ENCODE assay signal across 3 cellular contexts in genomic region chr17:68456529-68457167, GRCh38.
TF ChIP-seq lines count a peak whose summit lies in the region.

No MANE protein-coding gene starts in this region.

TF ChIP-seq in HCT116, 20 proteins besides CTCF, POLR2A, EP300 and RAD21 (continues in another document):
- TF ChIP-seq EGR1 (IDR thresholded peaks at IDR 0.05; ENCODE audit: low read depth) = no peak
- TF ChIP-seq SRF (IDR thresholded peaks at IDR 0.05; ENCODE audit: low read depth) = no peak
- no peak for TF ChIP-seq CEBPB (IDR thresholded peaks at IDR 0.05; ENCODE audit: low read depth)
- no peak for TF ChIP-seq SIN3A (IDR thresholded peaks at IDR 0.05; ENCODE audit: low read depth)
- peak; percentile 36 for TF ChIP-seq TCF7L2 (IDR thresholded peaks at IDR 0.05; ENCODE audit: borderline replicate concordance, extremely low read depth, insufficient read depth, insufficient read length)
- peak; percentile 70 for TF ChIP-seq POLR2AphosphoS5 (IDR thresholded peaks at IDR 0.05; ENCODE audit: low read depth, low read length)
- no peak for TF ChIP-seq JUND (IDR thresholded peaks at IDR 0.05)
- TF ChIP-seq MAX (IDR thresholded peaks at IDR 0.05) = peak; percentile 61; the same call in 1 of the 2 replicates
- no peak for TF ChIP-seq EZH2phosphoT487 (IDR thresholded peaks at IDR 0.05; ENCODE audit: borderline replicate concordance)
- TF ChIP-seq ATF3 (IDR thresholded peaks at IDR 0.05) = no peak
- no peak for TF ChIP-seq CBX3 (IDR thresholded peaks at IDR 0.05; ENCODE audit: low read depth)
- no peak for TF ChIP-seq FOSL1 (IDR thresholded peaks at IDR 0.05; ENCODE audit: low read depth)
- no peak for TF ChIP-seq ZNF274 (IDR thresholded peaks at IDR 0.05; ENCODE audit: low read depth, low read length)
- TF ChIP-seq EZH2 (IDR thresholded peaks at IDR 0.05) = no peak
- TF ChIP-seq REST (IDR thresholded peaks at IDR 0.05; ENCODE audit: low read depth) = no peak
- TF ChIP-seq YY1 (IDR thresholded peaks at IDR 0.05; ENCODE audit: extremely low read depth, insufficient replicate concordance, low read depth, low read length) = no peak
- TF ChIP-seq SP1 (IDR thresholded peaks at IDR 0.05; ENCODE audit: low read depth) = no peak; the same call in 1 of the 2 replicates

TF ChIP-seq in SK-N-SH treated with all-trans-retinoic acid at 6 μM for 48 hours, 23 proteins besides CTCF, POLR2A, EP300 and RAD21:
- TF ChIP-seq ZNF565 (CRISPR knock-in tag; conservative IDR thresholded peaks at IDR 0.05; ENCODE audit: low read depth) (no peak), TCF4 (CRISPR knock-in tag; IDR thresholded peaks at IDR 0.05; ENCODE audit: borderline replicate concordance) (no peak), ARNTL (CRISPR knock-in tag; IDR thresholded peaks at IDR 0.05; ENCODE audit: borderline replicate concordance, low read depth) (no peak), ZNF70 (CRISPR knock-in tag; IDR thresholded peaks at IDR 0.05) (no peak), ZFP30 (CRISPR knock-in tag; IDR thresholded peaks at IDR 0.05) (no peak), PPARA (CRISPR knock-in tag; IDR thresholded peaks at IDR 0.05; ENCODE audit: borderline replicate concordance) (no peak), CSRNP3 (CRISPR knock-in tag; IDR thresholded peaks at IDR 0.05) (no peak)

TF ChIP-seq in H1, 55 proteins besides CTCF, POLR2A, EP300 and RAD21:
- TF ChIP-seq E2F6 (IDR thresholded peaks at IDR 0.05) = peak; percentile 82
- no peak for TF ChIP-seq BRCA1 (IDR thresholded peaks at IDR 0.05; ENCODE audit: low read depth, low read length)
- peak; percentile 63 for TF ChIP-seq TAF1 (IDR thresholded peaks at IDR 0.05; ENCODE audit: low read depth, low read length)
- TF ChIP-seq KDM4A (IDR thresholded peaks at IDR 0.05; ENCODE audit: low read depth, low read length, severe bottlenecking) = peak; percentile 52
- 0 out of 2 replicates have a peak, but pooled peaks have one; percentile 25 for TF ChIP-seq TBP (IDR thresholded peaks at IDR 0.05; ENCODE audit: low read depth, low read length)
- peak; percentile 49; the same call in 1 of the 2 replicates for TF ChIP-seq SP1 (IDR thresholded peaks at IDR 0.05; ENCODE audit: low read depth, low read length)
- peak; percentile 60; the same call in 1 of the 2 replicates for TF ChIP-seq POLR2AphosphoS5 (IDR thresholded peaks at IDR 0.05; ENCODE audit: low read depth, low read length)
- TF ChIP-seq EZH2 (IDR thresholded peaks at IDR 0.05; ENCODE audit: low read depth, low read length, severe bottlenecking) = no peak
- peak; percentile 87 for TF ChIP-seq MAX (IDR thresholded peaks at IDR 0.05)
- no peak for TF ChIP-seq SP2 (IDR thresholded peaks at IDR 0.05; ENCODE audit: low read length)
- peak; percentile 25; the same call in 1 of the 2 replicates for TF ChIP-seq RBBP5 (IDR thresholded peaks at IDR 0.05; ENCODE audit: borderline replicate concordance, low read depth, low read length)
